ENCODE assay signal across 9 cellular contexts in the genomic region with DNA sequence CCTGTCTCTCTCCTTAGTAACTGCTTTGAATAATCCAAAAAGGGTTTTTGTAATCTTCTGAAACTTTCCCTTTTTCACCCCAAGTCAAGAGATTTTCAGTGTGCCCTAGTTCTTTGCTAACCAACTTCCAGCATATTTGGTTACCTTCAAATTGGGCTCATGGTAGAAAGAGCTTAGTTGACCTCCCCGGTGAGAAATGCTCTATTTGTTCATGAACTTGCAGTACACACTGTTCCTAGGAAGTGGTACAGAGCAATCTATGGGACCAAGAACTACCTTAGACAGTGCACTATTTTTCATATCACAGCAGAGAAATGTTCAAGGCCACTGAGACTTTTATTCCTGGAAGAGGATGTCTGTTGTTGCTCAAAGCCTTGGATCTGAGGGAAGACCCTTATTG. TPM values are rescaled to one million over a fixed set of nuclear protein-coding genes. Genes with fewer than 3 reads are reported as not detected.
A peak's percentile ranks its signal among the peaks of the same experiment; 100 is the strongest.
DNase-seq lines count a peak whose midpoint lies in the region; ATAC-seq and TF ChIP-seq lines count a peak whose summit lies in the region.
"Had no signal": no experiment of that assay in that cellular context is flagged by ENCODE, and none has a peak within 500 bp of the region (broad histone marks: within the 10 kb centered on the region; RNA-seq: fewer than 3 reads in every experiment).

No MANE protein-coding gene starts in this region.

- CTCF ChIA-PET in activated B cell treated with CpG ODN at 0.5 μM for 24 hours (lab: Charles Lee), result interaction anchor here (1.7 to 4.0 kb wide), 3 partner anchors 15 to 37 kb away, joined by 8 to 34 read pairs (median 12); partner anchors contain the start of gene TPI1

- H3K4me3 Mint-ChIP-seq in T-helper 1 cell treated with Interleukin-12 subunit alpha and Interleukin-12 subunit beta and Interleukin-4 antibody, amounts not matched to agents 30 μg/mL and 1 μg/mL, for 36 hours, result peak overlapping the region; percentile 89
- H3K4me3 Mint-ChIP-seq in activated B cell treated with CpG ODN at 0.5 μM for 24 hours, result peak overlapping the region; percentile 100
- H3K4me3 Mint-ChIP-seq in stimulated activated naive CD8-positive, alpha-beta T cell treated with anti-CD3 and anti-CD28 coated beads, Interleukin-15, amount 100 ng/mL, for 72 hours, result peak overlapping the region; percentile 92 to 97

- peaks cover 37% of the 10 kb centered on the region for H3K4me1 Mint-ChIP-seq in T-helper 1 cell treated with Interleukin-12 subunit alpha and Interleukin-12 subunit beta and Interleukin-4 antibody, amounts not matched to agents 30 μg/mL and 1 μg/mL, for 36 hours (ENCODE audit: low read depth)
- H3K4me1 Mint-ChIP-seq in activated B cell treated with CpG ODN at 0.5 μM for 24 hours, result peaks cover 26% of the 10 kb centered on the region
- peaks cover 38% of the 10 kb centered on the region for H3K4me1 Mint-ChIP-seq in stimulated activated naive CD8-positive, alpha-beta T cell treated with anti-CD3 and anti-CD28 coated beads, Interleukin-15, amount 100 ng/mL, for 72 hours

- no peak for ATAC-seq in activated B cell treated with CpG ODN at 0.5 μM for 24 hours (ENCODE audit: low read depth)
- ATAC-seq in stimulated activated naive CD8-positive, alpha-beta T cell treated with anti-CD3 and anti-CD28 coated beads, Interleukin-15, amount 100 ng/mL, for 72 hours, result no peak
- ATAC-seq in HG02938 (IDR thresholded peaks at IDR 0.05; ENCODE audit: unreplicated experiment), result no peak

- H3K36me3 Mint-ChIP-seq in T-helper 1 cell treated with Interleukin-12 subunit alpha and Interleukin-12 subunit beta and Interleukin-4 antibody, amounts not matched to agents 30 μg/mL and 1 μg/mL, for 36 hours (ENCODE audit: low read depth), result peaks cover 35% of the 10 kb centered on the region
- peaks cover 43% of the 10 kb centered on the region for H3K36me3 Mint-ChIP-seq in activated B cell treated with CpG ODN at 0.5 μM for 24 hours (ENCODE audit: low read depth)

- H3K9me3 Mint-ChIP-seq in T-helper 1 cell treated with Interleukin-12 subunit alpha and Interleukin-12 subunit beta and Interleukin-4 antibody, amounts not matched to agents 30 μg/mL and 1 μg/mL, for 36 hours, result no peaks in the 10 kb centered on the region
- no peaks in the 10 kb centered on the region for H3K9me3 Mint-ChIP-seq in activated B cell treated with CpG ODN at 0.5 μM for 24 hours
- no peaks in the 10 kb centered on the region for H3K9me3 Mint-ChIP-seq in stimulated activated naive CD8-positive, alpha-beta T cell treated with anti-CD3 and anti-CD28 coated beads, Interleukin-15, amount 100 ng/mL, for 72 hours

- intact Hi-C loops in activated B cell treated with CpG ODN at 0.5 μM for 24 hours (cut with micrococcal nuclease), result loop anchor here (5.0 kb wide), 5 partner anchors 216 to 1229 kb away; partner anchors contain the start of genes C1RL, LPAR5, NECAP1 and NOP2

- POLR2A ChIA-PET in activated B cell treated with CpG ODN at 0.5 μM for 24 hours (lab: Charles Lee), result interaction anchor here (3.0 to 7.5 kb wide), 4 partner anchors 16 to 164 kb away, joined by 37 to 190 read pairs (median 52); partner anchors contain the start of genes C12orf57, MLF2, RNU7-1 and SPSB2

- DNase-seq in T-helper 1 cell (no peak), activated B cell treated with CpG ODN at 0.5 μM for 24 hours (no peak), fibroblast of peridontal ligament (ENCODE audit: extremely low read depth) (peak; percentile 7), NCI-H2029 treated with DMSO at 0.1 percent for 48 hours (lab: John Stamatoyannopoulos, UW) (no peak), NK-92 (lab: John Stamatoyannopoulos, UW; ENCODE audit: unreplicated experiment) (no peak)
- no peak for DNase-seq in stimulated activated naive CD8-positive, alpha-beta T cell treated with anti-CD3 and anti-CD28 coated beads, Interleukin-15, amount 100 ng/mL, for 72 hours
- DNase-seq: NCI-H524 treated with DMSO at 0.1 percent for 48 hours had no signal

- H3K27ac Mint-ChIP-seq in T-helper 1 cell treated with Interleukin-12 subunit alpha and Interleukin-12 subunit beta and Interleukin-4 antibody, amounts not matched to agents 30 μg/mL and 1 μg/mL, for 36 hours, result peak overlapping the region; percentile 99
- H3K27ac Mint-ChIP-seq in activated B cell treated with CpG ODN at 0.5 μM for 24 hours, result peak overlapping the region; percentile 99
- peak overlapping the region in 1 of 2 donors; percentile 39 for H3K27ac Mint-ChIP-seq in stimulated activated naive CD8-positive, alpha-beta T cell treated with anti-CD3 and anti-CD28 coated beads, Interleukin-15, amount 100 ng/mL, for 72 hours

- no peak for TF ChIP-seq CTCF in activated B cell treated with CpG ODN at 0.5 μM for 24 hours (IDR thresholded peaks at IDR 0.05)

- no peaks in the 10 kb centered on the region for H3K27me3 Mint-ChIP-seq in T-helper 1 cell treated with Interleukin-12 subunit alpha and Interleukin-12 subunit beta and Interleukin-4 antibody, amounts not matched to agents 30 μg/mL and 1 μg/mL, for 36 hours (ENCODE audit: low read depth)
- H3K27me3 Mint-ChIP-seq in activated B cell treated with CpG ODN at 0.5 μM for 24 hours, result no peaks in the 10 kb centered on the region
- H3K27me3 Mint-ChIP-seq in stimulated activated naive CD8-positive, alpha-beta T cell treated with anti-CD3 and anti-CD28 coated beads, Interleukin-15, amount 100 ng/mL, for 72 hours, result no peaks in the 10 kb centered on the region

RNA-seq across cellular contexts. Expression of gene USP5, which starts 1.7 kb away (rescaled TPM):
- total RNA-seq in activated B cell treated with CpG ODN at 0.5 μM for 24 hours, result 108 and 110 TPM in 2 replicates

RNA-seq across cellular contexts. Expression of gene CDCA3, which starts 2.5 kb away (rescaled TPM):
- 1.2 and 1.6 TPM in 2 replicates for total RNA-seq in activated B cell treated with CpG ODN at 0.5 μM for 24 hours

RNA-seq across cellular contexts. Expression of gene GNB3, which starts 12.9 kb away (rescaled TPM):
- 0.51 and 0.60 TPM in 2 replicates for total RNA-seq in activated B cell treated with CpG ODN at 0.5 μM for 24 hours

RNA-seq across cellular contexts. Expression of gene TPI1, which starts 13.7 kb away (rescaled TPM):
- 306 and 318 TPM in 2 replicates for total RNA-seq in activated B cell treated with CpG ODN at 0.5 μM for 24 hours

RNA-seq across cellular contexts. Expression of gene SPSB2, which starts 19.5 kb away (rescaled TPM):
- total RNA-seq in activated B cell treated with CpG ODN at 0.5 μM for 24 hours, result 14.4 and 16.2 TPM in 2 replicates
